ENCODE assay signal across 20 cellular contexts in the genomic region with DNA sequence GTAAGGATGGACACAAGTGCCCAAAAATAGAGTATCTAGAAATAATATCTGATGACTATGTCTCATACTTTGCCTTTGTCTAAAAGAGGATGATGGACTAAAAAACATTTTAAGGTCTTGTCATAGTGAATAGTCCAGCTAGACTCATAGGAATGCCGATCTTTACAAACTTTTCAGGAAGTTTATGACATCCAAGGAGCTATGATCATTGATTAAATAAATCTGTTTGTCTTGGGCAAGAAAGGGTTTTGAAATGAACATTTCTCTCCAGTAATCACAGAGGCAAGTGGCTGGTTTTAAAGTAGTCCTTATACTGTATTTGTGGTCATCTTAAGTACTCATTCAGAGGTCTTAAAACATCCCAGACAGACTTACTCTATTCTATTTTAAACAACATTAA.
DNase-seq lines count a peak whose midpoint lies in the region; ATAC-seq and TF ChIP-seq lines count a peak whose summit lies in the region.
"Had no signal": no experiment of that assay in that cellular context is flagged by ENCODE, and none has a peak within 500 bp of the region (broad histone marks: within the 10 kb centered on the region; RNA-seq: fewer than 3 reads in every experiment).

No MANE protein-coding gene starts in this region.

- H3K27me3 Mint-ChIP-seq in type B pancreatic cell: no peaks in the 10 kb centered on the region

- H4K20me1 ChIP-seq in KMS-11 (ENCODE audit: insufficient read depth): no peaks in the 10 kb centered on the region

- H3K27me3 ChIP-seq in KMS-11 (ENCODE audit: insufficient read depth, low read depth) (no peaks in the 10 kb centered on the region), right cardiac atrium (ENCODE audit: control insufficient read depth, insufficient read depth) (no peaks in the 10 kb centered on the region)

- no peaks in the 10 kb centered on the region for H3K36me3 Mint-ChIP-seq in type B pancreatic cell

- no peak overlapping the region for H3K9ac ChIP-seq in KMS-11
- H3K9ac ChIP-seq: SK-N-SH had no signal

- H3K4me1 ChIP-seq in KMS-11 (ENCODE audit: low read depth, poor library complexity, severe bottlenecking) (peaks cover 54% of the 10 kb centered on the region), right cardiac atrium (ENCODE audit: control insufficient read depth, insufficient read depth, low read length) (no peaks in the 10 kb centered on the region)
- H3K4me1 ChIP-seq: HAP-1 had no signal

- H3K4me3 Mint-ChIP-seq in type B pancreatic cell: no peak overlapping the region
- H3K4me3 Mint-ChIP-seq: GM23338 had no signal

- in situ Hi-C loops in KBM-7 (cut with MboI; ENCODE audit: low pct_unique_long_range_greater_than_20kb, low sequenced_read_pairs): no loop called here

- H3K27ac Mint-ChIP-seq in type B pancreatic cell: no peak overlapping the region
- H3K27ac Mint-ChIP-seq: GM23338 had no signal

- no peak for TF ChIP-seq CTCF in KMS-11 (conservative IDR thresholded peaks at IDR 0.05; ENCODE audit: low read depth, low read length)
- TF ChIP-seq CTCF in fibroblast of the aortic adventitia (IDR thresholded peaks at IDR 0.05; ENCODE audit: insufficient read depth, low read length): no peak
- no peak for TF ChIP-seq CTCF in type B pancreatic cell (conservative IDR thresholded peaks at IDR 0.05)

- H3K4me3 ChIP-seq in KMS-11 (IDR thresholded peaks at IDR 0.05; ENCODE audit: insufficient read depth, low read depth, low read length) (no peak overlapping the region), fibroblast of the aortic adventitia (ENCODE audit: low read depth, low read length) (no peak overlapping the region), right cardiac atrium (ENCODE audit: low read length) (no peak overlapping the region)
- H3K4me3 ChIP-seq: GM12878, GM23338, HAP-1 had no signal

- intact Hi-C loops in right cardiac atrium (cut with DNase I): no loop called here

- no peak overlapping the region; the same call in 1 of the 2 replicates for H2AFZ ChIP-seq in KMS-11 (ENCODE audit: low read depth)
- H2AFZ ChIP-seq: GM23338 had no signal

- no peak for ATAC-seq in right cardiac atrium
- ATAC-seq: GM12878, GM23338 had no signal

- DNase-seq in DMS79 (lab: John Stamatoyannopoulos, UW) (peak; percentile 52), fibroblast of the aortic adventitia (ENCODE audit: low read depth) (peak; percentile 23), KBM-7 (no peak), DMS 273 (lab: John Stamatoyannopoulos, UW; ENCODE audit: unreplicated experiment) (no peak), right cardiac atrium (no peak), type B pancreatic cell (ENCODE audit: extremely low spot score, unreplicated experiment) (no peak)
- DNase-seq: AML-193, DMS53, MM.1S, NCI-H1048, NCI-H1417 treated with DMSO at 0.1 percent for 48 hours, NCI-H187, NCI-H2107, SIG-M5, SK-N-SH had no signal

- H3K4me1 Mint-ChIP-seq in type B pancreatic cell (ENCODE audit: unreplicated experiment): no peaks in the 10 kb centered on the region
- H3K4me1 Mint-ChIP-seq: GM23338 had no signal

- H3K9me3 Mint-ChIP-seq in type B pancreatic cell: no peaks in the 10 kb centered on the region
- H3K9me3 Mint-ChIP-seq: GM23338 had no signal

- H3K79me2 ChIP-seq in KMS-11 (ENCODE audit: insufficient read depth, low read depth): no peaks in the 10 kb centered on the region

- H3K4me2 ChIP-seq in KMS-11: peak overlapping the region; percentile 19; the same call in 1 of the 2 replicates
- H3K4me2 ChIP-seq: GM23338, SK-N-SH had no signal

- WGBS in right cardiac atrium: 70% methylated on average over 1 of the region's 1 CpG

- no peaks in the 10 kb centered on the region for H3K36me3 ChIP-seq in KMS-11 (ENCODE audit: insufficient read depth)
- H3K36me3 ChIP-seq: HAP-1 had no signal

- H3K27ac ChIP-seq in KMS-11 (peak overlapping the region; percentile 15; the same call in 1 of the 2 replicates), right cardiac atrium (ENCODE audit: low read length) (no peak overlapping the region)
- H3K27ac ChIP-seq: C4-2B had no signal

- peaks cover 1% of the 10 kb centered on the region for H3K9me3 ChIP-seq in right cardiac atrium (ENCODE audit: control insufficient read depth, low read length)
- H3K9me3 ChIP-seq: HAP-1, SK-N-SH had no signal

Comparison
In these comparisons a context has a peak if more than half of its experiments do, and no peak if none do; other contexts are left out.
1. DNase-seq: peak in DMS79 (single experiment) and fibroblast of the aortic adventitia (single experiment); none in KBM-7 (single experiment), DMS 273 (single experiment), right cardiac atrium (0 of 3) and type B pancreatic cell (single experiment).